ENCODE assay signal across 18 cellular contexts in the genomic region with DNA sequence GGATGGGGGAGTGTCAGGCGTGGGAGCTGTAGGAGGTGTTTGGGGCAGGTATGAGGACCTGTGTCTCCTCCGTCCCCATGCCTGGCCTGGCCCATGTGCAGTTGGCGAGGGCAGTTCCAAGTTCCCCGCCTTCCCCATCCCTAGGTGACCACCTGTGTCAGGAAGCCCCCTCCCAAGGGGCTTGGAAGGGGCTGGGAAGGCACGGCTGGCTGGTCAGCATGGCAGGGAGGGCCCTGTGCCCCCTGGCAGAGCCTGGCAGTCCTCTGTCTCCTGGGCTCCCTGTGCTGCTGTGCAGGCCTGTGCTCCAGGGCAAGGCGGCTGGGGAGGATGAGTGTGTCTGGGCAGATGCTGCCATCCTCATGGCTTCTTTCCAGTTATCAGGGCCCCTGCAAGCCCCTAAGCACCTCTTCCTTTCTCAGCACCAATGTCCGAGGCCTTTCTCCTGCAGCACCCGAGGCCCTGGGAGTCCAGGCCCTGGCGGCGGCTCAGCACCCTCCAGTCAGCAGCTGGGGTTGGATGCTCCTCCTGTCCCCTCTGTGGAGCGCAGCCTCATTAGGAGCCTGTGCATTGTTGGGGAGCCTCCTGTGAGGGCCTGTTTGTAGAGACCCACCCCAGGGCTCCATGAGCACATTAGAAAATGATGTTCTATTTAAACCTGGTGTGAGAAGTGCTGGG.
DNase-seq lines count a peak whose midpoint lies in the region; ATAC-seq and TF ChIP-seq lines count a peak whose summit lies in the region.
"Had no signal": no experiment of that assay in that cellular context is flagged by ENCODE, and none has a peak within 500 bp of the region (broad histone marks: within the 10 kb centered on the region; RNA-seq: fewer than 3 reads in every experiment).

No MANE protein-coding gene starts in this region.

- intact Hi-C loops in natural killer cell (cut with micrococcal nuclease) = no loop called here
- intact Hi-C loops in dorsolateral prefrontal cortex (cut with DNase I) = loop anchor here in 1 of 2 donors (5.0 kb wide), 1 partner anchor 402 kb away; no protein-coding TSS in a partner anchor

- H3K27ac Mint-ChIP-seq in natural killer cell treated with Interleukin-12 subunit alpha and Interleukin-12 subunit beta and Interleukin-15 and Interleukin-18, amount 100 ng/mL, for 72 hours = peak overlapping the region; percentile 15 to 25
- H3K27ac Mint-ChIP-seq in natural killer cell = no peak overlapping the region
- H3K27ac Mint-ChIP-seq in stimulated activated effector memory CD8-positive, alpha-beta T cell treated with anti-CD3 and anti-CD28 coated beads, Interleukin-12 subunit alpha, Interleukin-12 subunit beta, amount 100 ng/mL, for 72 hours = peak overlapping the region; percentile 45
- no peak overlapping the region for H3K27ac Mint-ChIP-seq in activated T-cell treated with anti-CD3 and anti-CD28 coated beads, Interleukin-2, amount 50 U/mL, for 72 hours
- H3K27ac Mint-ChIP-seq: GM23338 had no signal

- H3K4me1 Mint-ChIP-seq in natural killer cell treated with Interleukin-12 subunit alpha and Interleukin-12 subunit beta and Interleukin-15 and Interleukin-18, amount 100 ng/mL, for 72 hours (ENCODE audit: low read depth in 2 of 2) = peaks cover 7 to 25% of the 10 kb centered on the region in 2 donors
- peaks cover 7 to 9% of the 10 kb centered on the region in 2 donors for H3K4me1 Mint-ChIP-seq in natural killer cell
- peaks cover 15% of the 10 kb centered on the region for H3K4me1 Mint-ChIP-seq in stimulated activated effector memory CD8-positive, alpha-beta T cell treated with anti-CD3 and anti-CD28 coated beads, Interleukin-12 subunit alpha, Interleukin-12 subunit beta, amount 100 ng/mL, for 72 hours
- peaks cover 11% of the 10 kb centered on the region for H3K4me1 Mint-ChIP-seq in activated T-cell treated with anti-CD3 and anti-CD28 coated beads, Interleukin-2, amount 50 U/mL, for 72 hours (ENCODE audit: low read depth)

- no peak for DNase-seq in natural killer cell treated with Interleukin-12 subunit alpha and Interleukin-12 subunit beta and Interleukin-15 and Interleukin-18, amount 100 ng/mL, for 72 hours (ENCODE audit: low spot score)
- DNase-seq in natural killer cell (no peak), dorsolateral prefrontal cortex (peak in 1 of 10 donors; percentile 31), NCI-H446 treated with DMSO at 0.1 percent for 48 hours (lab: John Stamatoyannopoulos, UW) (no peak)
- DNase-seq in stimulated activated effector memory CD8-positive, alpha-beta T cell treated with anti-CD3 and anti-CD28 coated beads, Interleukin-12 subunit alpha, Interleukin-12 subunit beta, amount 100 ng/mL, for 72 hours (ENCODE audit: low spot score in 2 of 2) = no peak
- no peak for DNase-seq in activated T-cell treated with anti-CD3 and anti-CD28 coated beads, Interleukin-2, amount 50 U/mL, for 72 hours
- DNase-seq: COR-L47, NCI-H1417 treated with DMSO at 0.1 percent for 48 hours, NCI-H1930, NCI-H2171 treated with DMSO at 0.1 percent for 48 hours, NCI-H82, PC-9 had no signal

- H3K4me3 Mint-ChIP-seq in natural killer cell treated with Interleukin-12 subunit alpha and Interleukin-12 subunit beta and Interleukin-15 and Interleukin-18, amount 100 ng/mL, for 72 hours = no peak overlapping the region
- H3K4me3 Mint-ChIP-seq in natural killer cell = no peak overlapping the region
- no peak overlapping the region for H3K4me3 Mint-ChIP-seq in stimulated activated effector memory CD8-positive, alpha-beta T cell treated with anti-CD3 and anti-CD28 coated beads, Interleukin-12 subunit alpha, Interleukin-12 subunit beta, amount 100 ng/mL, for 72 hours
- no peak overlapping the region for H3K4me3 Mint-ChIP-seq in activated T-cell treated with anti-CD3 and anti-CD28 coated beads, Interleukin-2, amount 50 U/mL, for 72 hours
- H3K4me3 Mint-ChIP-seq: GM23338 had no signal

- H3K27me3 Mint-ChIP-seq in natural killer cell treated with Interleukin-12 subunit alpha and Interleukin-12 subunit beta and Interleukin-15 and Interleukin-18, amount 100 ng/mL, for 72 hours = no peaks in the 10 kb centered on the region
- H3K27me3 Mint-ChIP-seq in natural killer cell (ENCODE audit: low read depth in 2 of 2) = no peaks in the 10 kb centered on the region
- no peaks in the 10 kb centered on the region for H3K27me3 Mint-ChIP-seq in activated T-cell treated with anti-CD3 and anti-CD28 coated beads, Interleukin-2, amount 50 U/mL, for 72 hours (ENCODE audit: low read depth)

- TF ChIP-seq CTCF in natural killer cell (IDR thresholded peaks at IDR 0.05) = no peak
- no peak for TF ChIP-seq CTCF in dorsolateral prefrontal cortex (IDR thresholded peaks at IDR 0.05 in 54 of 56, conservative IDR thresholded peaks at IDR 0.05 in 2 of 56; ENCODE audit: low read depth in 1 of 56, partially characterized antibody in 56 of 56)

- no peaks in the 10 kb centered on the region for H3K27me3 ChIP-seq in dorsolateral prefrontal cortex

- peak overlapping the region in 3 of 59 donors; percentile 21 to 27 (median 22) for H3K4me3 ChIP-seq in dorsolateral prefrontal cortex
- H3K4me3 ChIP-seq: A549, GM23338, PC-9 had no signal

- H3K9me3 Mint-ChIP-seq in natural killer cell treated with Interleukin-12 subunit alpha and Interleukin-12 subunit beta and Interleukin-15 and Interleukin-18, amount 100 ng/mL, for 72 hours = no peaks in the 10 kb centered on the region
- no peaks in the 10 kb centered on the region for H3K9me3 Mint-ChIP-seq in natural killer cell
- no peaks in the 10 kb centered on the region for H3K9me3 Mint-ChIP-seq in stimulated activated effector memory CD8-positive, alpha-beta T cell treated with anti-CD3 and anti-CD28 coated beads, Interleukin-12 subunit alpha, Interleukin-12 subunit beta, amount 100 ng/mL, for 72 hours
- no peaks in the 10 kb centered on the region for H3K9me3 Mint-ChIP-seq in activated T-cell treated with anti-CD3 and anti-CD28 coated beads, Interleukin-2, amount 50 U/mL, for 72 hours
- H3K9me3 Mint-ChIP-seq: GM23338 had no signal

- peak overlapping the region; percentile 30 to 99 (median 93) for H3K27ac ChIP-seq in dorsolateral prefrontal cortex
- H3K27ac ChIP-seq: A549, C4-2B, HL-60, PC-9 had no signal

- no peaks in the 10 kb centered on the region for H3K36me3 Mint-ChIP-seq in natural killer cell treated with Interleukin-12 subunit alpha and Interleukin-12 subunit beta and Interleukin-15 and Interleukin-18, amount 100 ng/mL, for 72 hours
- H3K36me3 Mint-ChIP-seq in natural killer cell = no peaks in the 10 kb centered on the region
- H3K36me3 Mint-ChIP-seq in stimulated activated effector memory CD8-positive, alpha-beta T cell treated with anti-CD3 and anti-CD28 coated beads, Interleukin-12 subunit alpha, Interleukin-12 subunit beta, amount 100 ng/mL, for 72 hours = peaks cover 17% of the 10 kb centered on the region
- no peaks in the 10 kb centered on the region for H3K36me3 Mint-ChIP-seq in activated T-cell treated with anti-CD3 and anti-CD28 coated beads, Interleukin-2, amount 50 U/mL, for 72 hours (ENCODE audit: insufficient read depth in 2 of 2)

- ATAC-seq in natural killer cell treated with Interleukin-12 subunit alpha and Interleukin-12 subunit beta and Interleukin-15 and Interleukin-18, amount 100 ng/mL, for 72 hours = no peak
- ATAC-seq in natural killer cell (no peak), HG03565 (IDR thresholded peaks at IDR 0.05; ENCODE audit: unreplicated experiment) (no peak)
- no peak for ATAC-seq in stimulated activated effector memory CD8-positive, alpha-beta T cell treated with anti-CD3 and anti-CD28 coated beads, Interleukin-12 subunit alpha, Interleukin-12 subunit beta, amount 100 ng/mL, for 72 hours
- no peak for ATAC-seq in activated T-cell treated with anti-CD3 and anti-CD28 coated beads, Interleukin-2, amount 50 U/mL, for 72 hours (replicated peaks in 1 of 2)
- ATAC-seq: A549, HCT116 had no signal

Comparison
In these comparisons a context has a peak if more than half of its experiments do, and no peak if none do; other contexts are left out.
1. H3K27ac Mint-ChIP-seq: peak in natural killer cell treated with Interleukin-12 subunit alpha and Interleukin-12 subunit beta and Interleukin-15 and Interleukin-18, amount 100 ng/mL, for 72 hours (2 of 2) and stimulated activated effector memory CD8-positive, alpha-beta T cell treated with anti-CD3 and anti-CD28 coated beads, Interleukin-12 subunit alpha, Interleukin-12 subunit beta, amount 100 ng/mL, for 72 hours (single experiment); none in natural killer cell (0 of 2) and activated T-cell treated with anti-CD3 and anti-CD28 coated beads, Interleukin-2, amount 50 U/mL, for 72 hours (single experiment).